19 cellular contexts compared by ENCODE assay signal in the genomic region with DNA sequence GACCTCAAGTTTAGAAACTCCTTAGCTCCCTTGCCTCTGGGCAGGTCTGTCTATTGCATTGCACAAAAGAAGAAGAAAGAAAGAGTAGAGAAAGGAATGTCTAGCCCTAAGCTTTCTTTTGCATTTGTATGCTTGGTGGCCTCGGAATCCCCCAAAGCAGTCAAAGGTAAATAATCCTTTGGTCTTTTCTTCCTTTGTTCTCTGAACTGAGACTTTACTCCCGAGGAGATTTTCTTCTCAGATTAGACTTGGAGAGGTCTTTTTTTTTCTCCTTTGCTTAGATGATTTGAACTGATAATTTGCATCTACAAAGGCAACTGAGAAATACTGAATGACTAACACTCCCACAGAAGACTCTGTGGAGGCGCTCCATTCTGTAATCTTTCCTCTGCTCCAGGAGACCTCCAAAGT.
DNase-seq lines count a peak whose midpoint lies in the region; ATAC-seq, FAIRE-seq and TF ChIP-seq lines count a peak whose summit lies in the region.
"Had no signal": no experiment of that assay in that cellular context is flagged by ENCODE, and none has a peak within 500 bp of the region (broad histone marks: within the 10 kb centered on the region; RNA-seq: fewer than 3 reads in every experiment).

No MANE protein-coding gene starts in this region.

- intact Hi-C loops in HepG2 (cut with micrococcal nuclease; ENCODE audit: unreplicated experiment), result loop anchor here (10.0 kb wide), 3 partner anchors 65 to 215 kb away; no protein-coding TSS in a partner anchor
- intact Hi-C loops in right lobe of liver (cut with DNase I), result no loop called here

- peak overlapping the region; percentile 31 for H3K27ac ChIP-seq in HepG2 (ENCODE audit: extremely low read length, insufficient read depth, low read length)
- H3K27ac ChIP-seq in right lobe of liver, result no peak overlapping the region
- H3K27ac ChIP-seq: lower lobe of right lung, prostate gland, WERI-Rb-1 had no signal

- TF ChIP-seq CTCF in HepG2 (CRISPR knock-in tag; IDR thresholded peaks at IDR 0.05) (no peak), right lobe of liver (IDR thresholded peaks at IDR 0.05) (no peak), type B pancreatic cell (conservative IDR thresholded peaks at IDR 0.05) (no peak), foreskin fibroblast (IDR thresholded peaks at IDR 0.05; ENCODE audit: low read depth, low read length) (no peak)

- H3K4me3 Mint-ChIP-seq in type B pancreatic cell, result no peak overlapping the region
- H3K4me3 Mint-ChIP-seq: T-helper 17 cell had no signal

- H3K9ac ChIP-seq in HepG2 (ENCODE audit: insufficient read depth, low read depth, low read length), result no peak overlapping the region

- POLR2A ChIA-PET in HepG2 (lab: Yijun Ruan, JAX), result no interaction called here

- no peaks in the 10 kb centered on the region for H4K20me1 ChIP-seq in HepG2 (ENCODE audit: insufficient read depth, low read length)

- H3K27me3 Mint-ChIP-seq in type B pancreatic cell, result no peaks in the 10 kb centered on the region

- CTCF ChIA-PET in HepG2 (lab: Yijun Ruan, JAX; ENCODE audit: low intra/inter-chr PET ratio, low total read pairs), result no interaction called here

- no peak overlapping the region; a peak in 1 of 6 replicates for H3K4me3 ChIP-seq in HepG2 (replicated peaks in 1 of 3; ENCODE audit: insufficient read depth in 1 of 3, low read depth in 2 of 3, low read length in 3 of 3)
- no peak overlapping the region for H3K4me3 ChIP-seq in right lobe of liver
- H3K4me3 ChIP-seq in foreskin fibroblast (ENCODE audit: low read depth in 1 of 2, low read length in 2 of 2), result no peak overlapping the region
- H3K4me3 ChIP-seq: lower lobe of right lung, prostate gland had no signal

- no peak overlapping the region for H2AFZ ChIP-seq in HepG2 (ENCODE audit: low read length)

- ATAC-seq in HepG2 (no peak), right lobe of liver (no peak), HG02571 (IDR thresholded peaks at IDR 0.05; ENCODE audit: unreplicated experiment) (no peak)
- ATAC-seq: lower lobe of right lung, Right ventricle myocardium inferior, T-helper 17 cell had no signal

- H3K27me3 ChIP-seq in HepG2 (ENCODE audit: control insufficient read depth in 1 of 2, insufficient read depth in 2 of 2, low read length in 2 of 2), result no peaks in the 10 kb centered on the region
- H3K27me3 ChIP-seq in right lobe of liver, result no peaks in the 10 kb centered on the region

- H3K4me1 Mint-ChIP-seq in type B pancreatic cell (ENCODE audit: unreplicated experiment), result peaks cover 17% of the 10 kb centered on the region

- no peak for TF ChIP-seq RAD21 in HepG2 (CRISPR knock-in tag; IDR thresholded peaks at IDR 0.05)

- H3K9me3 ChIP-seq in HepG2 (ENCODE audit: low read length) (peaks cover 15% of the 10 kb centered on the region), right lobe of liver (no peaks in the 10 kb centered on the region)
- H3K9me3 ChIP-seq: prostate gland had no signal

- in situ Hi-C loops in HepG2 (cut with HindIII; ENCODE audit: extremely low pct_ligation_motif_present, low pct_unique_long_range_greater_than_20kb), result loop anchor here (10.0 kb wide), 1 partner anchor 295 kb away; the partner anchor contains the start of gene TRIM24

- H3K4me2 ChIP-seq in HepG2 (ENCODE audit: low read depth, low read length), result peak overlapping the region; percentile 32; the same call in 1 of the 2 replicates

- H3K36me3 Mint-ChIP-seq in type B pancreatic cell, result peaks cover 5% of the 10 kb centered on the region

- H3K27ac Mint-ChIP-seq in type B pancreatic cell, result peak overlapping the region; percentile 37
- H3K27ac Mint-ChIP-seq: T-helper 17 cell had no signal

- H3K9me3 Mint-ChIP-seq in type B pancreatic cell, result peaks cover 13% of the 10 kb centered on the region

- BruUV-seq in HepG2 (replicated peaks; lab: Mats Ljungman, UMichigan), result no TSS peak

- no peaks in the 10 kb centered on the region for H3K36me3 ChIP-seq in HepG2 (replicated peaks in 1 of 2; ENCODE audit: control insufficient read depth in 1 of 2, insufficient read depth in 2 of 2, low read length in 2 of 2)
- H3K36me3 ChIP-seq in right lobe of liver, result no peaks in the 10 kb centered on the region
- H3K36me3 ChIP-seq: lower lobe of right lung, prostate gland, WERI-Rb-1 had no signal

- DNase-seq in HepG2 (ENCODE audit: low spot score) (no peak), right lobe of liver (no peak), ecto neural progenitor cell (ENCODE audit: low spot score) (peak; percentile 54), left kidney (ENCODE audit: low read depth, low spot score) (peak; percentile 58), type B pancreatic cell (ENCODE audit: extremely low spot score, unreplicated experiment) (no peak), foreskin fibroblast (no peak), NCI-H524 (lab: John Stamatoyannopoulos, UW) (no peak)
- DNase-seq: activated CD8-positive, alpha-beta memory T cell treated with anti-CD3 and anti-CD28 coated beads for 24 hours; aorta; lower lobe of right lung; NCI-H345; stimulated activated CD4-positive, alpha-beta T cell treated with anti-CD3 and anti-CD28 coated beads, Interleukin-12 subunit alpha, Interleukin-12 subunit beta, amount 100 ng/mL, for 4 hours; stimulated activated naive CD4-positive, alpha-beta T cell; T-helper 17 cell; WERI-Rb-1 had no signal

- H3K79me2 ChIP-seq in HepG2 (ENCODE audit: insufficient read depth, low read length), result no peaks in the 10 kb centered on the region

- no peak for TF ChIP-seq POLR2A in HepG2 (IDR thresholded peaks at IDR 0.05; ENCODE audit: insufficient read depth in 1 of 2, low read depth in 2 of 2, low read length in 2 of 2)
- no peak for TF ChIP-seq POLR2A in right lobe of liver (IDR thresholded peaks at IDR 0.05)

- peaks cover 45% of the 10 kb centered on the region for H3K4me1 ChIP-seq in HepG2 (ENCODE audit: insufficient read depth, low read length)
- H3K4me1 ChIP-seq in right lobe of liver, result peaks cover 0 to 3% (median 0%) of the 10 kb centered on the region in 4 donors
- H3K4me1 ChIP-seq: lower lobe of right lung, prostate gland had no signal

- WGBS in HepG2 (ENCODE audit: low lambda C conversion rate), result 24% methylated on average over 3 of the region's 3 CpGs
- 68% methylated on average over 3 of the region's 3 CpGs for WGBS in right lobe of liver (ENCODE audit: insufficient coverage, low coverage, low lambda C conversion rate, missing lambda C conversion rate)

- TF ChIP-seq EP300 in HepG2 (IDR thresholded peaks at IDR 0.05; ENCODE audit: low read depth in 2 of 2, low read length in 2 of 2) (peak in 1 of 2 experiments; percentile 54; a peak in 2 of 4 replicates), HepG2 (CRISPR knock-in tag; IDR thresholded peaks at IDR 0.05; ENCODE audit: borderline replicate concordance) (no peak)

- FAIRE-seq in HepG2 (lab: Jason Lieb, UNC), result no peak
- FAIRE-seq: endothelial cell of umbilical vein had no signal

TF ChIP-seq in HepG2, 621 proteins besides CTCF, POLR2A, EP300 and RAD21 (continues in another document):
- TF ChIP-seq ZBTB7B (CRISPR knock-in tag; IDR thresholded peaks at IDR 0.05) (0 out of 2 replicates have a peak, but pooled peaks have one; percentile 25), ZNF780A (CRISPR knock-in tag; IDR thresholded peaks at IDR 0.05) (no peak), ZNF121 (CRISPR knock-in tag; IDR thresholded peaks at IDR 0.05) (no peak), ZNF296 (CRISPR knock-in tag; conservative IDR thresholded peaks at IDR 0.05) (no peak), ZNF547 (CRISPR knock-in tag; IDR thresholded peaks at IDR 0.05) (no peak), ZNF574 (CRISPR knock-in tag; IDR thresholded peaks at IDR 0.05) (no peak), TCF7 (IDR thresholded peaks at IDR 0.05; ENCODE audit: low read depth) (peak; percentile 11; the same call in 1 of the 2 replicates), MEF2D (CRISPR knock-in tag; IDR thresholded peaks at IDR 0.05) (no peak)

Comparison
In these comparisons a context has a peak if more than half of its experiments do, and no peak if none do; other contexts are left out.
1. DNase-seq: peak in ecto neural progenitor cell (single experiment) and left kidney (single experiment); none in HepG2 (single experiment), right lobe of liver (0 of 3), type B pancreatic cell (single experiment), foreskin fibroblast (0 of 2) and NCI-H524 (0 of 2).